11 cellular contexts compared by ENCODE assay signal in the genomic region with DNA sequence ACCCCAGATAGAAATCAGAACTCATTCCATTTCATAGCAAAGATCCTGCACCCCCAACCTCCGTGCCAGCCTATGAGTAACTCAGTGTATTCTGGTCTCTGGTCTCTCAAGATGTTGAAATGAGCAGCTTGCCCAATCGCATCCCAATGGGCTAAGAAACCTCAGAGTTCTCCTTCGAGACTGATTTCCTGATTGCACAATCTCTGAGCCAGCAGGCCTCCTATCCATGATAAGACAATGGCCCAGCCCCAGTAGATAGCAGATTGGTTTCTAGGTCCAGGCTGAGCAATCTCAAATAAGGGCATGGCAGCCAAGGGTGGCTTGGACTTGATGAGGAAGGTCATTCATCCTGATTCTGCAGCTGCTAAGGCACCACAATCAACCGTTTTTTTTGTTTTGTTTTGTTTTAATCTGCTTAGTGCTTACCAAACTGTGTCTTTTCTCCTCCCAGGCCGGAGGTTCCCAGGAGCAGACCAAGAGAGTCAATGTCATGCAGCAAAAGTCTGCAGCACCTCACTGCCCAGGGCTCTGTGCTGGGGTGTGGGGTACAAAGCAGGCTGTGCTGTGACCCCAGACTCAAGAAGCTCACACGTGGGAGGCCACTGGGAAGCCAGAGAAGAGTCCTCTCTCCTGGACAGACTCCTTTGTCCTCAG.
A peak's percentile ranks its signal among the peaks of the same experiment; 100 is the strongest.
DNase-seq lines count a peak whose midpoint lies in the region; ATAC-seq and TF ChIP-seq lines count a peak whose summit lies in the region.
"Had no signal": no experiment of that assay in that cellular context is flagged by ENCODE, and none has a peak within 500 bp of the region (broad histone marks: within the 10 kb centered on the region; RNA-seq: fewer than 3 reads in every experiment).

No MANE protein-coding gene starts in this region.

- no peak overlapping the region for H4K8ac ChIP-seq in IMR-90 (ENCODE audit: low read depth in 2 of 2, low read length in 2 of 2)

- H2AFZ ChIP-seq in IMR-90 (replicated peaks; ENCODE audit: low read length, poor library complexity) = no peak overlapping the region

- no TSS peak for BruUV-seq in IMR-90 (replicated peaks; lab: Mats Ljungman, UMichigan)

- H3K27me3 ChIP-seq in IMR-90 (ENCODE audit: control insufficient read depth, insufficient read depth, low read length) = peaks cover 2% of the 10 kb centered on the region; the same call in 1 of the 2 replicates
- H3K27me3 ChIP-seq in right cardiac atrium (ENCODE audit: control insufficient read depth, insufficient read depth) = no peaks in the 10 kb centered on the region
- H3K27me3 ChIP-seq in tibial artery = no peaks in the 10 kb centered on the region

- no peak overlapping the region for H2AK9ac ChIP-seq in IMR-90 (replicated peaks; ENCODE audit: low read depth, low read length, poor library complexity)

- dilution Hi-C loops in IMR-90 (cut with HindIII; ENCODE audit: low sequenced_read_pairs, unreplicated experiment) = no loop called here

- H2AK5ac ChIP-seq in IMR-90 (ENCODE audit: low read depth, low read length) = no peak overlapping the region

- CTCF ChIA-PET in IMR-90 (lab: Yijun Ruan, JAX) = no interaction called here

- in situ Hi-C loops in IMR-90 (cut with MboI; ENCODE audit: low sequenced_read_pairs) = no loop called here

- peaks cover 6% of the 10 kb centered on the region; the same call in 1 of the 2 replicates for H3K9me1 ChIP-seq in IMR-90 (ENCODE audit: insufficient read depth, low read length)

- H3K9me3 ChIP-seq in IMR-90 (ENCODE audit: control insufficient read depth, insufficient read depth, low read length) (peaks cover 2% of the 10 kb centered on the region; the same call in 1 of the 2 replicates), right cardiac atrium (ENCODE audit: control insufficient read depth, low read length) (no peaks in the 10 kb centered on the region), tibial artery (peaks cover 0 to 16% (median 0%) of the 10 kb centered on the region in 3 donors)

- TF ChIP-seq POLR2A in IMR-90 (IDR thresholded peaks at IDR 0.05; ENCODE audit: low read depth, low read length) = no peak

- no peak overlapping the region for H2BK5ac ChIP-seq in IMR-90 (ENCODE audit: low read depth, low read length, poor library complexity, severe bottlenecking)

- 0% methylated on average over 1 of the region's 6 CpGs; no CpG with 5 or more reads in 1 of the 2 experiments for WGBS in IMR-90 (ENCODE audit: extremely low coverage in 2 of 2, insufficient read length in 1 of 2), 2 experiments
- WGBS in right cardiac atrium = 54% methylated on average over 6 of the region's 6 CpGs

- H3K4me3 ChIP-seq in IMR-90 (ENCODE audit: insufficient read depth, low read depth, low read length) = no peak overlapping the region
- no peak overlapping the region for H3K4me3 ChIP-seq in right cardiac atrium (ENCODE audit: low read length)
- H3K4me3 ChIP-seq in tibial artery = no peak overlapping the region
- H3K4me3 ChIP-seq: GM12878 had no signal

- DNase-seq in IMR-90 (peak; percentile 82), amniotic stem cell (lab: John Stamatoyannopoulos, UW) (peak; percentile 14), right cardiac atrium (peak; percentile 67 to 82 (median 80)), tibial artery (peak; percentile 89 to 92), NCI-H2171 (lab: John Stamatoyannopoulos, UW) (no peak)
- DNase-seq: activated T-cell treated with anti-CD3 and anti-CD28 coated beads, Interleukin-2, amount 50 U/mL, for 72 hours; naive B cell had no signal

- H4K5ac ChIP-seq in IMR-90 (ENCODE audit: low read depth, low read length) = no peak overlapping the region

- H2BK20ac ChIP-seq in IMR-90 (ENCODE audit: low read depth, low read length) = 0 out of 2 replicates have a peak overlapping the region, but pooled peaks have one; percentile 13

- POLR2A ChIA-PET in IMR-90 (lab: Charles Lee; ENCODE audit: unreplicated experiment) = no interaction called here

- H4K20me1 ChIP-seq in IMR-90 (ENCODE audit: insufficient read depth, low read length) = no peaks in the 10 kb centered on the region

- intact Hi-C loops in IMR-90 (cut with micrococcal nuclease) (no loop called here), right cardiac atrium (cut with DNase I) (no loop called here), tibial artery (cut with DNase I; ENCODE audit: low total_unique reads) (no loop called here)

- TF ChIP-seq CTCF in IMR-90 (conservative IDR thresholded peaks at IDR 0.05; ENCODE audit: low read depth, low read length) (no peak), tibial artery (IDR thresholded peaks at IDR 0.05) (no peak)

- H2BK120ac ChIP-seq in IMR-90 (ENCODE audit: low read depth, low read length) = peak overlapping the region; percentile 18

- H3K4me2 ChIP-seq in IMR-90 (ENCODE audit: low read depth, low read length) = no peak overlapping the region; the same call in 1 of the 2 replicates

- H3K27ac ChIP-seq in IMR-90 (ENCODE audit: insufficient read depth, low read length) (no peak overlapping the region), right cardiac atrium (ENCODE audit: low read length) (no peak overlapping the region), tibial artery (no peak overlapping the region)

- H3K4ac ChIP-seq in IMR-90 (ENCODE audit: low read depth, low read length) = no peak overlapping the region

- H3K79me1 ChIP-seq in IMR-90 (ENCODE audit: low read depth in 1 of 2, low read length in 2 of 2) = no peaks in the 10 kb centered on the region

- H4K91ac ChIP-seq in IMR-90 (ENCODE audit: insufficient read depth, low read depth, low read length) = no peak overlapping the region

- ATAC-seq in IMR-90 (ENCODE audit: low read depth) (peak; percentile 52), right cardiac atrium (peak; percentile 91 to 94), GM18858 (IDR thresholded peaks at IDR 0.05; ENCODE audit: unreplicated experiment) (no peak), GM21619 (IDR thresholded peaks at IDR 0.05; ENCODE audit: unreplicated experiment) (no peak)
- no peak for ATAC-seq in activated CD4-positive, CD25-positive, alpha-beta regulatory T cell treated with anti-CD3 and anti-CD28 coated beads, Interleukin-2, amount 50 U/mL, for 24 hours
- ATAC-seq: activated T-cell treated with anti-CD3 and anti-CD28 coated beads, Interleukin-2, amount 50 U/mL, for 72 hours; GM12878 had no signal

- no peak overlapping the region for H3K14ac ChIP-seq in IMR-90 (replicated peaks; ENCODE audit: low read depth, low read length)

- H3K36me3 ChIP-seq in IMR-90 (ENCODE audit: control insufficient read depth, insufficient read depth, low read length) = no peaks in the 10 kb centered on the region
- no peaks in the 10 kb centered on the region for H3K36me3 ChIP-seq in tibial artery

- H3K56ac ChIP-seq in IMR-90 (ENCODE audit: extremely low read depth, insufficient read depth, low read length) = no peak overlapping the region

- H2BK15ac ChIP-seq in IMR-90 (ENCODE audit: low read depth, low read length) = no peak overlapping the region

- TF ChIP-seq RAD21 in IMR-90 (IDR thresholded peaks at IDR 0.05; ENCODE audit: low read length) = no peak

- H3K23ac ChIP-seq in IMR-90 (ENCODE audit: low read depth, low read length) = no peak overlapping the region

- H3K4me1 ChIP-seq in IMR-90 (ENCODE audit: control insufficient read depth, insufficient read depth, low read length) (peaks cover 12% of the 10 kb centered on the region), right cardiac atrium (ENCODE audit: control insufficient read depth, insufficient read depth, low read length) (peaks cover 3% of the 10 kb centered on the region), tibial artery (peaks cover 0 to 4% (median 0%) of the 10 kb centered on the region in 4 donors)

- no peak overlapping the region for H3K9ac ChIP-seq in IMR-90 (ENCODE audit: low read depth, low read length)

- H3K18ac ChIP-seq in IMR-90 (ENCODE audit: low read depth, low read length) = no peak overlapping the region

TF ChIP-seq in IMR-90, 13 proteins besides CTCF, POLR2A, EP300 and RAD21:
- TF ChIP-seq CEBPB (IDR thresholded peaks at IDR 0.05; ENCODE audit: low read depth, low read length) (peak; percentile 98), MXI1 (IDR thresholded peaks at IDR 0.05; ENCODE audit: borderline replicate concordance, low read depth, low read length) (no peak), NFE2L2 (IDR thresholded peaks at IDR 0.05; ENCODE audit: low read depth, low read length) (peak; percentile 8; the same call in 1 of the 2 replicates)

Comparison
In these comparisons a context has a peak if more than half of its experiments do, and no peak if none do; other contexts are left out.
1. ATAC-seq: peak in IMR-90 (single experiment) and right cardiac atrium (2 of 2); none in activated CD4-positive, CD25-positive, alpha-beta regulatory T cell treated with anti-CD3 and anti-CD28 coated beads, Interleukin-2, amount 50 U/mL, for 24 hours (0 of 2), GM18858 (single experiment) and GM21619 (single experiment).